8 cellular contexts compared by ENCODE assay signal in the genomic region with DNA sequence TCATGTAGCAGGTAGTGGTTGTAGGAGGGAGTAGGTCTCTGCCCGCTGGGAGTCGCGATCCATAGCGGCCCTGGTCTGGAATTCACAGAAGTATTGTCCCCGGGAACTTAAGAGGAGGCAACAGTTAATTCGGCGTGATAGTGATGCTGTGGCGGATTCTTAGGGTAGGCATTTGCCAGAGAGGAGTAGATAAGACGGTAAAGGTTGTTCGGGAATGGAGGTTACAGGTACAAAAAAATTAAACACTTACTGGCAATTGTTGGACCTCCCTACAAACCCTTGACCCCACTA. TPM values are rescaled to one million over a fixed set of nuclear protein-coding genes. Genes with fewer than 3 reads are reported as not detected.
DNase-seq lines count a peak whose midpoint lies in the region; ATAC-seq and TF ChIP-seq lines count a peak whose summit lies in the region.

No MANE protein-coding gene starts in this region.

- RAD21 ChIA-PET in HCT116 (lab: Charles Lee; ENCODE audit: low non-redundant PET in 1 of 2, low total read pairs in 2 of 2, uncharacterized antibody in 2 of 2, unreplicated experiment in 2 of 2), result no interaction called here

- POLR2A ChIA-PET in HCT116 (lab: Charles Lee), result no interaction called here
- POLR2A ChIA-PET in WTC11 (lab: Charles Lee), result no interaction called here

- no peaks in the 10 kb centered on the region for H3K9me3 Mint-ChIP-seq in WTC11

- peaks cover 5% of the 10 kb centered on the region; the same call in 1 of the 2 replicates for H3K27me3 Mint-ChIP-seq in WTC11 (ENCODE audit: low read depth)

- H3K4me3 ChIP-seq in HCT116 (replicated peaks in 1 of 2; ENCODE audit: low read depth in 1 of 2, low read length in 2 of 2), result peak overlapping the region; percentile 57 to 80
- H3K4me3 ChIP-seq in right cardiac atrium (ENCODE audit: low read length), result peak overlapping the region; percentile 69
- H3K4me3 ChIP-seq in smooth muscle cell, result peak overlapping the region; percentile 91

- H3K36me3 ChIP-seq in HCT116 (ENCODE audit: control insufficient read depth in 1 of 2, insufficient read depth in 2 of 2, low read length in 2 of 2) (peaks cover 23 to 30% of the 10 kb centered on the region in 2 experiments), smooth muscle cell (ENCODE audit: low read depth) (no peaks in the 10 kb centered on the region)

- H3K4me1 Mint-ChIP-seq in WTC11, result peaks cover 46% of the 10 kb centered on the region

- DNase-seq in HCT116 (ENCODE audit: low read depth, low spot score), result no peak
- no peak for DNase-seq in WTC11 (ENCODE audit: low spot score)
- no peak for DNase-seq in right cardiac atrium
- no peak for DNase-seq in smooth muscle cell (lab: John Stamatoyannopoulos, UW; ENCODE audit: unreplicated experiment)
- no peak for DNase-seq in NCI-H226
- DNase-seq in islet precursor cell, result no peak
- DNase-seq in GOT3 (lab: John Stamatoyannopoulos, UW), result no peak

- H4K20me1 ChIP-seq in HCT116 (ENCODE audit: insufficient read depth), result peaks cover 16% of the 10 kb centered on the region; the same call in 1 of the 2 replicates
- peaks cover 55% of the 10 kb centered on the region for H4K20me1 ChIP-seq in smooth muscle cell (ENCODE audit: low read depth)

- H3K27me3 ChIP-seq in HCT116 (ENCODE audit: insufficient read depth, low read length) (no peaks in the 10 kb centered on the region), right cardiac atrium (ENCODE audit: control insufficient read depth, insufficient read depth) (no peaks in the 10 kb centered on the region), smooth muscle cell (ENCODE audit: low read depth) (no peaks in the 10 kb centered on the region)

- H3K9me3 ChIP-seq in HCT116 (ENCODE audit: control insufficient read depth in 1 of 2, insufficient read depth in 1 of 2, low read depth in 1 of 2, low read length in 2 of 2) (no peaks in the 10 kb centered on the region), right cardiac atrium (ENCODE audit: control insufficient read depth, low read length) (no peaks in the 10 kb centered on the region), smooth muscle cell (replicated peaks; ENCODE audit: low read depth) (no peaks in the 10 kb centered on the region)

- peak overlapping the region; percentile 96 for H3K9ac ChIP-seq in HCT116 (ENCODE audit: low read length)
- H3K9ac ChIP-seq in smooth muscle cell (ENCODE audit: low read depth), result peak overlapping the region; percentile 99

- TF ChIP-seq CTCF in HCT116 (IDR thresholded peaks at IDR 0.05 in 2 of 3, conservative IDR thresholded peaks at IDR 0.05 in 1 of 3; ENCODE audit: borderline replicate concordance in 1 of 3, insufficient read depth in 1 of 3, low read depth in 2 of 3, low read length in 2 of 3), result no peak
- TF ChIP-seq CTCF in WTC11 (IDR thresholded peaks at IDR 0.05), result no peak
- TF ChIP-seq CTCF in smooth muscle cell (IDR thresholded peaks at IDR 0.05; ENCODE audit: borderline replicate concordance, insufficient read depth, poor library complexity, severe bottlenecking), result no peak

- H3K27ac ChIP-seq in HCT116 (ENCODE audit: low read depth, low read length) (peak overlapping the region; percentile 93), right cardiac atrium (ENCODE audit: low read length) (peak overlapping the region; percentile 87), smooth muscle cell (ENCODE audit: low read depth) (peak overlapping the region; percentile 100)

- no peak for TF ChIP-seq RAD21 in HCT116 (IDR thresholded peaks at IDR 0.05; ENCODE audit: low read depth)

- TF ChIP-seq POLR2A in HCT116 (IDR thresholded peaks at IDR 0.05; ENCODE audit: borderline replicate concordance, extremely low read depth, insufficient read depth, insufficient read length), result no peak

- H2AFZ ChIP-seq in HCT116 (ENCODE audit: low read depth, low read length, poor library complexity, severe bottlenecking) (no peak overlapping the region), smooth muscle cell (ENCODE audit: low read depth) (no peak overlapping the region)

- ATAC-seq in HCT116 (no peak; the same call in 1 of the 2 replicates), WTC11 (peak; percentile 10), right cardiac atrium (no peak), GM21423 (IDR thresholded peaks at IDR 0.05; ENCODE audit: unreplicated experiment) (no peak)

- peaks cover 57% of the 10 kb centered on the region for H3K79me2 ChIP-seq in HCT116 (ENCODE audit: insufficient read depth, low read length)
- H3K79me2 ChIP-seq in smooth muscle cell (ENCODE audit: low read depth), result peaks cover 90% of the 10 kb centered on the region

- H3K4me3 Mint-ChIP-seq in WTC11, result peak overlapping the region; percentile 91

- 2% methylated on average over 10 of the region's 10 CpGs for WGBS in right cardiac atrium
- WGBS in smooth muscle cell (ENCODE audit: low lambda C conversion rate), result 4% methylated on average over 10 of the region's 10 CpGs

- peak overlapping the region; percentile 89 for H3K27ac Mint-ChIP-seq in WTC11

- peak overlapping the region; percentile 92 for H3K4me2 ChIP-seq in HCT116 (ENCODE audit: low read length)
- H3K4me2 ChIP-seq in smooth muscle cell, result peak overlapping the region; percentile 89

- H3K9me2 ChIP-seq in HCT116 (ENCODE audit: insufficient read depth), result no peaks in the 10 kb centered on the region

- H3K4me1 ChIP-seq in HCT116 (ENCODE audit: control insufficient read depth in 1 of 2, insufficient read depth in 2 of 2, low read length in 2 of 2) (peaks cover 8 to 28% of the 10 kb centered on the region in 2 experiments), right cardiac atrium (ENCODE audit: control insufficient read depth, insufficient read depth, low read length) (peaks cover 7% of the 10 kb centered on the region), smooth muscle cell (ENCODE audit: low read depth) (peaks cover 65% of the 10 kb centered on the region)

- TSS peak; percentile 58 for BruUV-seq in HCT116 (replicated peaks; lab: Mats Ljungman, UMichigan)

- peaks cover 6% of the 10 kb centered on the region for H3F3A ChIP-seq in smooth muscle cell (ENCODE audit: low read depth)

- CTCF ChIA-PET in HCT116 (lab: Charles Lee), result no interaction called here
- CTCF ChIA-PET in WTC11 (lab: Charles Lee), result no interaction called here

- H3K36me3 Mint-ChIP-seq in WTC11, result peaks cover 25% of the 10 kb centered on the region

- intact Hi-C loops in HCT116 (cut with micrococcal nuclease) (no loop called here), right cardiac atrium (cut with DNase I) (no loop called here)

TF ChIP-seq in HCT116, 20 proteins besides CTCF, POLR2A, EP300 and RAD21 (continues in another document):
- no peak for TF ChIP-seq EZH2 (IDR thresholded peaks at IDR 0.05)
- TF ChIP-seq CEBPB (IDR thresholded peaks at IDR 0.05; ENCODE audit: low read depth), result no peak
- TF ChIP-seq, protein P1, sequence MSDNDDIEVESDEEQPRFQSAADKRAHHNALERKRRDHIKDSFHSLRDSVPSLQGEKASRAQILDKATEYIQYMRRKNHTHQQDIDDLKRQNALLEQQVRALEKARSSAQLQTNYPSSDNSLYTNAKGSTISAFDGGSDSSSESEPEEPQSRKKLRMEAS (IDR thresholded peaks at IDR 0.05), result no peak
- no peak for TF ChIP-seq ZNF274 (IDR thresholded peaks at IDR 0.05; ENCODE audit: low read depth, low read length)

TF ChIP-seq in WTC11, 78 proteins besides CTCF, POLR2A, EP300 and RAD21 (continues in another document):
- TF ChIP-seq, protein P2, sequence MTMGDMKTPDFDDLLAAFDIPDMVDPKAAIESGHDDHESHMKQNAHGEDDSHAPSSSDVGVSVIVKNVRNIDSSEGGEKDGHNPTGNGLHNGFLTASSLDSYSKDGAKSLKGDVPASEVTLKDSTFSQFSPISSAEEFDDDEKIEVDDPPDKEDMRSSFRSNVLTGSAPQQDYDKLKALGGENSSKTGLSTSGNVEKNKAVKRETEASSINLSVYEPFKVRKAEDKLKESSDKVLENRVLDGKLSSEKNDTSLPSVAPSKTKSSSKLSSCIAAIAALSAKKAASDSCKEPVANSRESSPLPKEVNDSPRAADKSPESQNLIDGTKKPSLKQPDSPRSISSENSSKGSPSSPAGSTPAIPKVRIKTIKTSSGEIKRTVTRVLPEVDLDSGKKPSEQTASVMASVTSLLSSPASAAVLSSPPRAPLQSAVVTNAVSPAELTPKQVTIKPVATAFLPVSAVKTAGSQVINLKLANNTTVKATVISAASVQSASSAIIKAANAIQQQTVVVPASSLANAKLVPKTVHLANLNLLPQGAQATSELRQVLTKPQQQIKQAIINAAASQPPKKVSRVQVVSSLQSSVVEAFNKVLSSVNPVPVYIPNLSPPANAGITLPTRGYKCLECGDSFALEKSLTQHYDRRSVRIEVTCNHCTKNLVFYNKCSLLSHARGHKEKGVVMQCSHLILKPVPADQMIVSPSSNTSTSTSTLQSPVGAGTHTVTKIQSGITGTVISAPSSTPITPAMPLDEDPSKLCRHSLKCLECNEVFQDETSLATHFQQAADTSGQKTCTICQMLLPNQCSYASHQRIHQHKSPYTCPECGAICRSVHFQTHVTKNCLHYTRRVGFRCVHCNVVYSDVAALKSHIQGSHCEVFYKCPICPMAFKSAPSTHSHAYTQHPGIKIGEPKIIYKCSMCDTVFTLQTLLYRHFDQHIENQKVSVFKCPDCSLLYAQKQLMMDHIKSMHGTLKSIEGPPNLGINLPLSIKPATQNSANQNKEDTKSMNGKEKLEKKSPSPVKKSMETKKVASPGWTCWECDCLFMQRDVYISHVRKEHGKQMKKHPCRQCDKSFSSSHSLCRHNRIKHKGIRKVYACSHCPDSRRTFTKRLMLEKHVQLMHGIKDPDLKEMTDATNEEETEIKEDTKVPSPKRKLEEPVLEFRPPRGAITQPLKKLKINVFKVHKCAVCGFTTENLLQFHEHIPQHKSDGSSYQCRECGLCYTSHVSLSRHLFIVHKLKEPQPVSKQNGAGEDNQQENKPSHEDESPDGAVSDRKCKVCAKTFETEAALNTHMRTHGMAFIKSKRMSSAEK (CRISPR knock-in tag; IDR thresholded peaks at IDR 0.05; ENCODE audit: borderline replicate concordance), result no peak
- TF ChIP-seq, protein P3, sequence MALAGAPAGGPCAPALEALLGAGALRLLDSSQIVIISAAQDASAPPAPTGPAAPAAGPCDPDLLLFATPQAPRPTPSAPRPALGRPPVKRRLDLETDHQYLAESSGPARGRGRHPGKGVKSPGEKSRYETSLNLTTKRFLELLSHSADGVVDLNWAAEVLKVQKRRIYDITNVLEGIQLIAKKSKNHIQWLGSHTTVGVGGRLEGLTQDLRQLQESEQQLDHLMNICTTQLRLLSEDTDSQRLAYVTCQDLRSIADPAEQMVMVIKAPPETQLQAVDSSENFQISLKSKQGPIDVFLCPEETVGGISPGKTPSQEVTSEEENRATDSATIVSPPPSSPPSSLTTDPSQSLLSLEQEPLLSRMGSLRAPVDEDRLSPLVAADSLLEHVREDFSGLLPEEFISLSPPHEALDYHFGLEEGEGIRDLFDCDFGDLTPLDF (CRISPR knock-in tag; IDR thresholded peaks at IDR 0.05), result no peak
- TF ChIP-seq ZNF121 (CRISPR knock-in tag; IDR thresholded peaks at IDR 0.05), result no peak
- no peak for TF ChIP-seq KAT7 (CRISPR knock-in tag; IDR thresholded peaks at IDR 0.05; ENCODE audit: borderline replicate concordance)
- no peak for TF ChIP-seq FOXP1 (CRISPR knock-in tag; IDR thresholded peaks at IDR 0.05; ENCODE audit: borderline replicate concordance)

RNA-seq across cellular contexts. Expression of a gene that starts 0.7 kb away (rescaled TPM):
- total RNA-seq in HCT116 (2021; ENCODE audit: unreplicated experiment) (27.5 TPM), WTC11 (2021) (20.2 to 21.8 TPM (median 21.4 TPM) in 3 replicates), right cardiac atrium (10 to 100 TPM; 15.4 to 24.4 (median 17.0) TPM), smooth muscle cell (81.4 and 95.2 TPM in 2 replicates)
- polyA plus RNA-seq in HCT116 (2012), result 5.0 and 7.4 TPM in 2 replicates
- polyA plus RNA-seq in right cardiac atrium (7.7 TPM), smooth muscle cell (31.2 and 36.1 TPM in 2 replicates)
